Comparison of ENCODE assay signal across 10 cellular contexts in genomic region chr3:140943781-140944547, GRCh38. TPM values are rescaled to one million over a fixed set of nuclear protein-coding genes. Genes with fewer than 3 reads are reported as not detected.
DNase-seq lines count a peak whose midpoint lies in the region; ATAC-seq, FAIRE-seq and TF ChIP-seq lines count a peak whose summit lies in the region.
"Had no signal": no experiment of that assay in that cellular context is flagged by ENCODE, and none has a peak within 500 bp of the region (broad histone marks: within the 10 kb centered on the region; RNA-seq: fewer than 3 reads in every experiment).

No MANE protein-coding gene starts in this region.

- H2BK120ac ChIP-seq in H1 (replicated peaks; ENCODE audit: low read depth, low read length), result no peak overlapping the region

- POLR2A ChIA-PET in H1 (lab: Charles Lee; ENCODE audit: partially characterized antibody), result interaction anchor here (1.4 to 1.6 kb wide), 3 partner anchors 10 to 37 kb away, joined by 3 to 9 read pairs (median 4); no protein-coding TSS in a partner anchor

- H3K27ac Mint-ChIP-seq in osteocyte (ENCODE audit: unreplicated experiment), result peak overlapping the region; percentile 98
- no peak overlapping the region for H3K27ac Mint-ChIP-seq in stimulated activated naive B cell treated with anti-CD40 and anti-IgM and Interleukin-4, amounts not matched to agents 10 μg/mL and 1 μg/mL and 100 μg/mL, for 72 hours

- H4K20me1 ChIP-seq in DND-41 (ENCODE audit: insufficient read depth, low read length), result peaks cover 26% of the 10 kb centered on the region
- peaks cover 10 to 13% of the 10 kb centered on the region in 2 experiments for H4K20me1 ChIP-seq in H1 (replicated peaks in 1 of 2; ENCODE audit: control insufficient read depth in 1 of 2, insufficient read depth in 2 of 2, low read length in 2 of 2)

- H3K27ac ChIP-seq in DND-41 (ENCODE audit: low read length) (peak overlapping the region; percentile 5; the same call in 1 of the 2 replicates), H1 (ENCODE audit: low read depth, low read length) (no peak overlapping the region)

- H3K9me3 Mint-ChIP-seq in osteocyte (ENCODE audit: unreplicated experiment), result no peaks in the 10 kb centered on the region
- peaks cover 2 to 5% of the 10 kb centered on the region in 2 donors for H3K9me3 Mint-ChIP-seq in stimulated activated naive B cell treated with anti-CD40 and anti-IgM and Interleukin-4, amounts not matched to agents 10 μg/mL and 1 μg/mL and 100 μg/mL, for 72 hours

- H4K5ac ChIP-seq in H1 (ENCODE audit: insufficient read length, low read depth, low read length), result no peak overlapping the region

- H2BK15ac ChIP-seq in H1 (ENCODE audit: low read length), result no peak overlapping the region

- DNase-seq in DND-41 (no peak), NB4 (ENCODE audit: low read depth) (no peak), H1 (ENCODE audit: low read depth in 1 of 2, low spot score in 2 of 2) (no peak), osteocyte (ENCODE audit: extremely low spot score, unreplicated experiment) (no peak), SIG-M5 treated with dmso at 0.1 percent for 504 hours (lab: John Stamatoyannopoulos, UW; ENCODE audit: unreplicated experiment) (no peak), COLO829 (ENCODE audit: low spot score) (no peak)
- no peak for DNase-seq in stimulated activated naive B cell treated with anti-CD40 and anti-IgM and Interleukin-4, amounts not matched to agents 10 μg/mL and 1 μg/mL and 100 μg/mL, for 72 hours
- DNase-seq: NCI-H226; stimulated activated CD4-positive, alpha-beta T cell treated with anti-CD3 and anti-CD28 coated beads, Interleukin-4, amount 100 ng/mL, for 24 hours had no signal

- H3K56ac ChIP-seq in H1 (replicated peaks; ENCODE audit: insufficient read length, low read depth, low read length), result no peak overlapping the region

- no peak for FAIRE-seq in H1 (lab: Jason Lieb, UNC)

- no peak overlapping the region for H2AK5ac ChIP-seq in H1 (ENCODE audit: low read depth, low read length)

- no peak overlapping the region for H3K4ac ChIP-seq in H1 (replicated peaks; ENCODE audit: insufficient read length, low read depth, low read length)

- no peak for TF ChIP-seq EP300 in H1 (IDR thresholded peaks at IDR 0.05; ENCODE audit: borderline replicate concordance in 1 of 2, low read depth in 2 of 2, low read length in 2 of 2)

- TF ChIP-seq POLR2A in NB4 (IDR thresholded peaks at IDR 0.05; ENCODE audit: extremely low read depth, insufficient read length), result no peak
- no peak for TF ChIP-seq POLR2A in H1 (IDR thresholded peaks at IDR 0.05; ENCODE audit: control extremely low read depth in 1 of 2, low read depth in 2 of 2, low read length in 2 of 2)

- H2BK20ac ChIP-seq in H1 (ENCODE audit: low read length), result no peak overlapping the region

- no peak for TF ChIP-seq RAD21 in H1 (IDR thresholded peaks at IDR 0.05 in 1 of 2, conservative IDR thresholded peaks at IDR 0.05 in 1 of 2; ENCODE audit: low read depth in 2 of 2, low read length in 2 of 2)

- no peak for TF ChIP-seq CTCF in DND-41 (IDR thresholded peaks at IDR 0.05; ENCODE audit: borderline replicate concordance, extremely low read depth, low read length, poor library complexity, severe bottlenecking)
- no peak for TF ChIP-seq CTCF in NB4 (IDR thresholded peaks at IDR 0.05; ENCODE audit: low read depth, low read length)
- no peak for TF ChIP-seq CTCF in H1 (IDR thresholded peaks at IDR 0.05; ENCODE audit: control extremely low read depth in 1 of 3, insufficient read depth in 1 of 3, low read depth in 1 of 3, low read length in 3 of 3)
- TF ChIP-seq CTCF in osteocyte (IDR thresholded peaks at IDR 0.05), result no peak

- H3K18ac ChIP-seq in H1 (ENCODE audit: extremely low read depth, low read length), result no peak overlapping the region

- H2BK12ac ChIP-seq in H1 (ENCODE audit: low read depth, low read length), result no peak overlapping the region

- H3K27me3 ChIP-seq in DND-41 (ENCODE audit: insufficient read depth, low read length, poor library complexity) (no peaks in the 10 kb centered on the region), H1 (replicated peaks in 1 of 4; ENCODE audit: control insufficient read depth in 3 of 4, extremely low read depth in 1 of 4, insufficient read depth in 3 of 4, low read length in 3 of 4) (no peaks in the 10 kb centered on the region)

- peaks cover 28% of the 10 kb centered on the region for H3K4me1 Mint-ChIP-seq in osteocyte (ENCODE audit: unreplicated experiment)
- H3K4me1 Mint-ChIP-seq in stimulated activated naive B cell treated with anti-CD40 and anti-IgM and Interleukin-4, amounts not matched to agents 10 μg/mL and 1 μg/mL and 100 μg/mL, for 72 hours, result peaks cover 17 to 53% of the 10 kb centered on the region in 2 donors

- H3K36me3 ChIP-seq in DND-41 (ENCODE audit: insufficient read depth, low read length) (peaks cover 8% of the 10 kb centered on the region; the same call in 1 of the 2 replicates), H1 (ENCODE audit: control insufficient read depth in 2 of 4, insufficient read depth in 4 of 4, low read length in 3 of 4) (peaks cover 0 to 3% (median 0%) of the 10 kb centered on the region in 4 experiments; a peak in 1 of 8 replicates)

- H3K4me3 ChIP-seq in DND-41 (ENCODE audit: low read depth in 1 of 2, low read length in 2 of 2) (peak overlapping the region; percentile 76 to 98; a peak in 3 of 4 replicates), NB4 (ENCODE audit: low read depth, low read length) (peak overlapping the region; percentile 98), H1 (ENCODE audit: extremely low read depth in 1 of 4, insufficient read depth in 2 of 4, low read depth in 3 of 4, low read length in 4 of 4) (peak overlapping the region in 2 of 4 experiments; percentile 88 to 95; a peak in 5 of 8 replicates)

- H3K4me2 ChIP-seq in DND-41 (ENCODE audit: insufficient read depth, low read length), result peak overlapping the region; percentile 75
- H3K4me2 ChIP-seq in H1 (ENCODE audit: insufficient read depth in 1 of 2, low read depth in 2 of 2, low read length in 2 of 2), result peak overlapping the region; percentile 73 to 87; a peak in 2 of 4 replicates

- ATAC-seq in DND-41 (ENCODE audit: insufficient read depth, low read depth), result no peak
- no peak for ATAC-seq in stimulated activated naive B cell treated with anti-CD40 and anti-IgM and Interleukin-4, amounts not matched to agents 10 μg/mL and 1 μg/mL and 100 μg/mL, for 72 hours (replicated peaks)
- ATAC-seq in GM19351 (IDR thresholded peaks at IDR 0.05; ENCODE audit: unreplicated experiment), result no peak

- no peak overlapping the region for H3K14ac ChIP-seq in H1 (ENCODE audit: insufficient read length)

- H3K23me2 ChIP-seq in H1 (ENCODE audit: low read depth, low read length), result peaks cover 6% of the 10 kb centered on the region

- H4K8ac ChIP-seq in H1 (ENCODE audit: extremely low read depth, insufficient read depth, low read length), result no peak overlapping the region

- H3K79me2 ChIP-seq in DND-41 (ENCODE audit: insufficient read depth, low read length) (peaks cover 70% of the 10 kb centered on the region), H1 (ENCODE audit: control insufficient read depth in 1 of 2, insufficient read depth in 2 of 2, low read length in 2 of 2) (peaks cover 28 to 67% of the 10 kb centered on the region in 2 experiments)

- peak overlapping the region; percentile 96 for H3K4me3 Mint-ChIP-seq in osteocyte (ENCODE audit: unreplicated experiment)
- peak overlapping the region in 1 of 2 donors; percentile 39 for H3K4me3 Mint-ChIP-seq in stimulated activated naive B cell treated with anti-CD40 and anti-IgM and Interleukin-4, amounts not matched to agents 10 μg/mL and 1 μg/mL and 100 μg/mL, for 72 hours

- H3K4me1 ChIP-seq in DND-41 (ENCODE audit: insufficient read depth, low read length) (peaks cover 36% of the 10 kb centered on the region), H1 (replicated peaks in 1 of 4; ENCODE audit: control insufficient read depth in 3 of 4, insufficient read depth in 4 of 4, low read length in 3 of 4) (peaks cover 0 to 3% (median 0%) of the 10 kb centered on the region in 4 experiments; a peak in 2 of 7 replicates)

- 84% methylated on average over 5 of the region's 5 CpGs; no CpG with 5 or more reads in 1 of the 2 experiments for WGBS in H1 (ENCODE audit: extremely low coverage in 1 of 2, insufficient coverage in 1 of 2, insufficient read length in 1 of 2, insufficient replicate concordance in 2 of 2, low coverage in 1 of 2, low lambda C conversion rate in 2 of 2, missing lambda C conversion rate in 1 of 2), 2 experiments

- CTCF ChIA-PET in H1 (lab: Charles Lee; ENCODE audit: partially characterized antibody), result interaction anchor here (0.7 to 1.7 kb wide), 5 partner anchors 10 to 224 kb away, joined by 3 to 6 read pairs (median 3); no protein-coding TSS in a partner anchor

- H4K91ac ChIP-seq in H1 (replicated peaks; ENCODE audit: insufficient read length, low read length), result no peak overlapping the region

- no peak overlapping the region for H3K23ac ChIP-seq in H1 (ENCODE audit: insufficient read length)

- H3K79me1 ChIP-seq in H1 (ENCODE audit: low read depth, low read length), result peaks cover 3% of the 10 kb centered on the region; the same call in 1 of the 2 replicates

- H3K27me3 Mint-ChIP-seq in osteocyte (ENCODE audit: unreplicated experiment), result peaks cover 8% of the 10 kb centered on the region
- H3K27me3 Mint-ChIP-seq in stimulated activated naive B cell treated with anti-CD40 and anti-IgM and Interleukin-4, amounts not matched to agents 10 μg/mL and 1 μg/mL and 100 μg/mL, for 72 hours, result no peaks in the 10 kb centered on the region

- peaks cover 2% of the 10 kb centered on the region for H3K36me3 Mint-ChIP-seq in osteocyte (ENCODE audit: unreplicated experiment)
- peaks cover 12 to 19% of the 10 kb centered on the region in 2 donors for H3K36me3 Mint-ChIP-seq in stimulated activated naive B cell treated with anti-CD40 and anti-IgM and Interleukin-4, amounts not matched to agents 10 μg/mL and 1 μg/mL and 100 μg/mL, for 72 hours

- no peak overlapping the region for H2BK5ac ChIP-seq in H1 (ENCODE audit: low read depth, low read length)

- H3K9me3 ChIP-seq in DND-41 (ENCODE audit: insufficient read depth, low read length, severe bottlenecking), result no peaks in the 10 kb centered on the region
- H3K9me3 ChIP-seq in H1 (ENCODE audit: insufficient read depth in 2 of 2, low read depth in 1 of 2, low read length in 1 of 2), result no peaks in the 10 kb centered on the region

- H2AFZ ChIP-seq in DND-41 (ENCODE audit: low read depth, low read length), result no peak overlapping the region
- no peak overlapping the region for H2AFZ ChIP-seq in H1 (ENCODE audit: low read length)

- peak overlapping the region; percentile 90 for H3K9ac ChIP-seq in DND-41 (ENCODE audit: low read depth, low read length)
- no peak overlapping the region for H3K9ac ChIP-seq in H1 (replicated peaks in 1 of 4; ENCODE audit: extremely low read depth in 1 of 4, low read depth in 3 of 4, low read length in 3 of 4)

RNA-seq across cellular contexts. Expression of gene SLC25A36, which starts 2.3 kb away (rescaled TPM):
- 71.8 and 74.6 TPM in 2 replicates for total RNA-seq in H1 (2021; fragmentation: NEBNext Ultra II Directional; extraction: Animal tissue kit (Norgen Biotek cat#: 25700))
- polyA plus RNA-seq in H1 (2011; rRNA removed), result 38.1 and 42.9 TPM in 2 replicates
- polyA plus RNA-seq in H1 (2011; cell fraction: cytosol; rRNA removed), result 52.2 TPM
- polyA plus RNA-seq in H1 (2011; cell fraction: nucleus; rRNA removed), result 67.4 TPM
- polyA plus RNA-seq in H1 (2012, experiment 1 of 2), result 30.1 to 51.5 TPM (median 43.0 TPM) in 4 replicates
- 2.4 TPM for polyA plus RNA-seq in H1 (2012, experiment 2 of 2)
- 67.8 TPM for polyA plus RNA-seq in H1 (2013, experiment 1 of 2)
- polyA plus RNA-seq in H1 (2013, experiment 2 of 2), result 60.3 TPM
- polyA minus RNA-seq in H1 (2011; rRNA and poly(A)+ RNA removed), result 64.8 and 91.5 TPM in 2 replicates
- 52.4 TPM for polyA minus RNA-seq in H1 (2011; cell fraction: cytosol; rRNA and poly(A)+ RNA removed)
- polyA minus RNA-seq in H1 (2011; cell fraction: nucleus; rRNA and poly(A)+ RNA removed), result 170 TPM
- total RNA-seq in osteocyte, result 58.6 and 63.1 TPM in 2 replicates
